In the genomic region with DNA sequence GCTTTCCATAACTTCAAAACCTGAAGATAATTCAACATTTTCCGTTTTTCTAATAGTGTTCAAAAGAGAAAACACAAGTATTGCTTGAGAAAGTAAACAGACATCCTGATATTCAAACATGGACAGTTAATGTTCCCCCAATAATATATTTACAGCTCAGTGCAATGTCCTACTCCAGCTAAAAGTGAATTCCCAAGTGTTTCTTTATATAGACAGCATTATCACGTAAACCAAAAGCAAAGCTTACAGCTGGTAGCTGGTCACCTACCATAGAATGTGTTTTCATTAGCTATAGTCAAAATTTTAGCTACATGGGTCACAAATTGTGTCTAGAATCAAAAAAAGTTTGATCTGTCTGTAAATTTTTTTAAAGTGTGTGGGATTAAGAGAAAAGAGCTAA, we compare ENCODE assay signal across 16 cellular contexts. TPM values are rescaled to one million over a fixed set of nuclear protein-coding genes. Genes with fewer than 3 reads are reported as not detected.
DNase-seq lines count a peak whose midpoint lies in the region; ATAC-seq, FAIRE-seq and TF ChIP-seq lines count a peak whose summit lies in the region.
"Had no signal": no experiment of that assay in that cellular context is flagged by ENCODE, and none has a peak within 500 bp of the region (broad histone marks: within the 10 kb centered on the region; RNA-seq: fewer than 3 reads in every experiment).

No MANE protein-coding gene starts in this region.

- POLR2A ChIA-PET in PC-9 (lab: Charles Lee; ENCODE audit: unreplicated experiment) = interaction anchor here (0.6 kb wide), 1 partner anchor 35 kb away, joined by 7 read pairs; the partner anchor contains the start of gene WLS

- H3K4me3 Mint-ChIP-seq in GM23338 (no peak overlapping the region), progenitor cell of endocrine pancreas (ENCODE audit: low read depth) (no peak overlapping the region)
- H3K4me3 Mint-ChIP-seq: stimulated activated memory B cell treated with anti-CD40 and anti-IgM and Interleukin-4, amounts not matched to agents 10 μg/mL and 1 μg/mL and 100 μg/mL, for 72 hours had no signal

- no peaks in the 10 kb centered on the region for H3F3A ChIP-seq in GM23338 (replicated peaks; ENCODE audit: low read depth)
- H3F3A ChIP-seq in PC-9 (ENCODE audit: insufficient read depth, low read depth) = peaks cover 8% of the 10 kb centered on the region

- no peak overlapping the region for H3K4me3 ChIP-seq in GM23338
- H3K4me3 ChIP-seq in PC-9 = peak overlapping the region; percentile 12; the same call in 1 of the 2 replicates

- H3K27ac ChIP-seq in GM23338 (ENCODE audit: low read depth) = no peak overlapping the region
- peak overlapping the region; percentile 72 for H3K27ac ChIP-seq in PC-9
- peak overlapping the region; percentile 5 for H3K27ac ChIP-seq in foreskin keratinocyte

- H3K27me3 ChIP-seq in GM23338 (ENCODE audit: insufficient read depth) (no peaks in the 10 kb centered on the region), PC-9 (ENCODE audit: insufficient read depth, low read depth) (no peaks in the 10 kb centered on the region), foreskin keratinocyte (no peaks in the 10 kb centered on the region)

- H4K20me1 ChIP-seq in GM23338 (replicated peaks; ENCODE audit: insufficient read depth) = no peaks in the 10 kb centered on the region; the same call in 1 of the 2 replicates
- H4K20me1 ChIP-seq in PC-9 (ENCODE audit: insufficient read depth) = no peaks in the 10 kb centered on the region

- H3K9me2 ChIP-seq in GM23338 (ENCODE audit: insufficient read depth) (no peaks in the 10 kb centered on the region), PC-9 (ENCODE audit: insufficient read depth) (no peaks in the 10 kb centered on the region)

- intact Hi-C loops in PC-9 (cut with micrococcal nuclease; ENCODE audit: unreplicated experiment) = loop anchor here (1.0 kb wide), 1 partner anchor 21 kb away; no protein-coding TSS in a partner anchor

- no peaks in the 10 kb centered on the region for H3K36me3 ChIP-seq in GM23338 (ENCODE audit: insufficient read depth)
- no peaks in the 10 kb centered on the region for H3K36me3 ChIP-seq in PC-9 (ENCODE audit: low read depth)

- H3K36me3 Mint-ChIP-seq in GM23338 (ENCODE audit: low read depth) (no peaks in the 10 kb centered on the region), progenitor cell of endocrine pancreas (ENCODE audit: insufficient read depth) (peaks cover 14% of the 10 kb centered on the region)
- H3K36me3 Mint-ChIP-seq: stimulated activated memory B cell treated with anti-CD40 and anti-IgM and Interleukin-4, amounts not matched to agents 10 μg/mL and 1 μg/mL and 100 μg/mL, for 72 hours had no signal

- H3K27ac Mint-ChIP-seq in GM23338 = peak overlapping the region; percentile 85; the same call in 1 of the 2 replicates
- H3K27ac Mint-ChIP-seq in progenitor cell of endocrine pancreas = peak overlapping the region; percentile 94
- H3K27ac Mint-ChIP-seq: stimulated activated memory B cell treated with anti-CD40 and anti-IgM and Interleukin-4, amounts not matched to agents 10 μg/mL and 1 μg/mL and 100 μg/mL, for 72 hours had no signal

- DNase-seq in GM23338 (ENCODE audit: low spot score) = no peak
- no peak for DNase-seq in PC-9
- no peak for DNase-seq in foreskin keratinocyte
- no peak for DNase-seq in progenitor cell of endocrine pancreas (ENCODE audit: low spot score, unreplicated experiment)
- no peak for DNase-seq in activated CD8-positive, alpha-beta memory T cell treated with anti-CD3 and anti-CD28 coated beads for 24 hours
- DNase-seq in NCI-H226 = no peak
- no peak for DNase-seq in HTR-8/SVneo (ENCODE audit: insufficient read length, low spot score)
- DNase-seq: C1 segment of cervical spinal cord; cortex of kidney; EL; retina; stimulated activated CD4-positive, alpha-beta T cell treated with anti-CD3 and anti-CD28 coated beads, Interleukin-4, amount 100 ng/mL, for 4 hours; SW 1271 had no signal

- H3K9me3 Mint-ChIP-seq in GM23338 (no peaks in the 10 kb centered on the region), progenitor cell of endocrine pancreas (ENCODE audit: low read depth) (no peaks in the 10 kb centered on the region)
- H3K9me3 Mint-ChIP-seq: stimulated activated memory B cell treated with anti-CD40 and anti-IgM and Interleukin-4, amounts not matched to agents 10 μg/mL and 1 μg/mL and 100 μg/mL, for 72 hours had no signal

- H2AFZ ChIP-seq in GM23338 (no peak overlapping the region), PC-9 (no peak overlapping the region)

- TF ChIP-seq CTCF in GM23338 (conservative IDR thresholded peaks at IDR 0.05; ENCODE audit: low read depth in 2 of 2) = no peak
- no peak for TF ChIP-seq CTCF in PC-9 (conservative IDR thresholded peaks at IDR 0.05)
- TF ChIP-seq CTCF in foreskin keratinocyte (conservative IDR thresholded peaks at IDR 0.05) = no peak
- TF ChIP-seq CTCF in progenitor cell of endocrine pancreas (IDR thresholded peaks at IDR 0.05; ENCODE audit: unreplicated experiment) = no peak

- no peak for FAIRE-seq in HTR-8/SVneo (lab: Jason Lieb, UNC)
- FAIRE-seq: GM12891 had no signal

- H3K4me1 Mint-ChIP-seq in GM23338 (peaks cover 23% of the 10 kb centered on the region), progenitor cell of endocrine pancreas (ENCODE audit: low read depth) (peaks cover 40% of the 10 kb centered on the region)
- H3K4me1 Mint-ChIP-seq: stimulated activated memory B cell treated with anti-CD40 and anti-IgM and Interleukin-4, amounts not matched to agents 10 μg/mL and 1 μg/mL and 100 μg/mL, for 72 hours had no signal

- H3K4me1 ChIP-seq in GM23338 (ENCODE audit: insufficient read depth) = no peaks in the 10 kb centered on the region; the same call in 1 of the 2 replicates
- peaks cover 28% of the 10 kb centered on the region for H3K4me1 ChIP-seq in PC-9 (replicated peaks; ENCODE audit: insufficient read depth)
- peaks cover 31% of the 10 kb centered on the region for H3K4me1 ChIP-seq in foreskin keratinocyte

- H3K79me2 ChIP-seq in GM23338 (replicated peaks; ENCODE audit: insufficient read depth) = no peaks in the 10 kb centered on the region
- no peaks in the 10 kb centered on the region for H3K79me2 ChIP-seq in PC-9 (ENCODE audit: low read depth)

- no TSS peak for BruUV-seq in PC-9 (replicated peaks; lab: Mats Ljungman, UMichigan)

- no peaks in the 10 kb centered on the region for H3K27me3 Mint-ChIP-seq in GM23338 (ENCODE audit: insufficient read depth, low read depth, poor library complexity)
- H3K27me3 Mint-ChIP-seq in progenitor cell of endocrine pancreas = no peaks in the 10 kb centered on the region
- H3K27me3 Mint-ChIP-seq: stimulated activated memory B cell treated with anti-CD40 and anti-IgM and Interleukin-4, amounts not matched to agents 10 μg/mL and 1 μg/mL and 100 μg/mL, for 72 hours had no signal

- H3K4me2 ChIP-seq in GM23338 (no peak overlapping the region), PC-9 (peak overlapping the region; percentile 57)

- CTCF ChIA-PET in PC-9 (lab: Charles Lee) = interaction anchor here (0.6 kb wide), 1 partner anchor 35 kb away, joined by 20 read pairs; the partner anchor contains the start of gene WLS

- no peak for ATAC-seq in GM23338
- ATAC-seq in foreskin keratinocyte = no peak
- no peak for ATAC-seq in GM21825 (IDR thresholded peaks at IDR 0.05; ENCODE audit: unreplicated experiment)
- ATAC-seq: stimulated activated memory B cell treated with anti-CD40 and anti-IgM and Interleukin-4, amounts not matched to agents 10 μg/mL and 1 μg/mL and 100 μg/mL, for 72 hours had no signal

- no peaks in the 10 kb centered on the region for H3K9me3 ChIP-seq in PC-9 (ENCODE audit: insufficient read depth, low read depth)

TF ChIP-seq in GM23338, 12 proteins besides CTCF, POLR2A, EP300 and RAD21 (continues in another document):
- TF ChIP-seq CREB1 (CRISPR knock-in tag; IDR thresholded peaks at IDR 0.05; ENCODE audit: low read depth) = no peak
- TF ChIP-seq REST (IDR thresholded peaks at IDR 0.05; ENCODE audit: unreplicated experiment) = no peak

RNA-seq across cellular contexts. Expression of gene WLS, which starts 34.9 kb away (rescaled TPM):
- 1.2 and 2.7 TPM in 2 replicates for total RNA-seq in GM23338 (2014; rRNA removed; shearing (Covaris generic))
- polyA plus RNA-seq in GM23338 (2016; fragmentation: Nextera tagmentation; extraction: Ambion mirVana) (0.73 and 0.87 TPM in 2 replicates), foreskin keratinocyte (48.7 and 52.2 TPM in 2 replicates)
- total RNA-seq in PC-9 (2021) (19.8 and 30.5 TPM in 2 replicates), foreskin keratinocyte (70.4 and 71.0 TPM in 2 replicates), progenitor cell of endocrine pancreas (123 and 140 TPM in 2 replicates)
